24 cellular contexts compared by ENCODE assay signal in genomic region chr18:78816916-78817315, GRCh38.
DNase-seq lines count a peak whose midpoint lies in the region; ATAC-seq and TF ChIP-seq lines count a peak whose summit lies in the region.
"Had no signal": no experiment of that assay in that cellular context is flagged by ENCODE, and none has a peak within 500 bp of the region (broad histone marks: within the 10 kb centered on the region; RNA-seq: fewer than 3 reads in every experiment).

No MANE protein-coding gene starts in this region.

- peaks cover 11% of the 10 kb centered on the region for H3K4me1 Mint-ChIP-seq in type B pancreatic cell (ENCODE audit: unreplicated experiment)
- H3K4me1 Mint-ChIP-seq: B cell; CD14-positive monocyte; CD4-positive, CD25-positive, alpha-beta regulatory T cell; CD8-positive, alpha-beta memory T cell had no signal

- H3K27me3 Mint-ChIP-seq in type B pancreatic cell, result peaks cover 44% of the 10 kb centered on the region

- H3K27me3 ChIP-seq in left ventricle myocardium inferior (ENCODE audit: low read depth), result peaks cover 96% of the 10 kb centered on the region

- TF ChIP-seq CTCF in left ventricle myocardium inferior (IDR thresholded peaks at IDR 0.05; ENCODE audit: borderline replicate concordance) (no peak), type B pancreatic cell (conservative IDR thresholded peaks at IDR 0.05) (no peak)

- no peak for ATAC-seq in sciatic nerve
- ATAC-seq: A549, GM12878 had no signal

- H3K36me3 Mint-ChIP-seq in type B pancreatic cell, result no peaks in the 10 kb centered on the region
- H3K36me3 Mint-ChIP-seq: CD14-positive monocyte; CD4-positive, alpha-beta memory T cell; CD4-positive, CD25-positive, alpha-beta regulatory T cell; CD8-positive, alpha-beta memory T cell had no signal

- H3K4me3 ChIP-seq in left ventricle myocardium inferior, result no peak overlapping the region
- H3K4me3 ChIP-seq: A549, GM12878 had no signal

- no peak overlapping the region for H3K4me3 Mint-ChIP-seq in type B pancreatic cell
- H3K4me3 Mint-ChIP-seq: B cell; CD14-positive monocyte; CD4-positive, CD25-positive, alpha-beta regulatory T cell; CD8-positive, alpha-beta memory T cell had no signal

- no peaks in the 10 kb centered on the region for H3K9me3 ChIP-seq in left ventricle myocardium inferior (replicated peaks)
- H3K9me3 ChIP-seq: A549 had no signal

- intact Hi-C loops in cardiac septum (cut with DNase I) (no loop called here), left ventricle myocardium inferior (cut with micrococcal nuclease) (no loop called here), sciatic nerve (cut with DNase I) (no loop called here)

- no peak overlapping the region for H3K27ac Mint-ChIP-seq in type B pancreatic cell
- H3K27ac Mint-ChIP-seq: B cell; CD14-positive monocyte; CD4-positive, alpha-beta memory T cell; CD4-positive, CD25-positive, alpha-beta regulatory T cell had no signal

- no peaks in the 10 kb centered on the region for H3K36me3 ChIP-seq in left ventricle myocardium inferior

- no peak overlapping the region for H3K27ac ChIP-seq in left ventricle myocardium inferior (replicated peaks)
- H3K27ac ChIP-seq: 22Rv1, A549 had no signal

- DNase-seq in cardiac septum (ENCODE audit: low spot score) (peak; percentile 63), left ventricle myocardium inferior (no peak), sciatic nerve (ENCODE audit: low spot score) (peak; percentile 19), type B pancreatic cell (ENCODE audit: extremely low spot score, unreplicated experiment) (peak; percentile 57), NCI-H1436 (lab: John Stamatoyannopoulos, UW) (no peak), NCI-H748 (lab: John Stamatoyannopoulos, UW; ENCODE audit: unreplicated experiment) (no peak)
- DNase-seq: AML-193; C1 segment of cervical spinal cord; CD4-positive, alpha-beta memory T cell; CD4-positive, CD25-positive, alpha-beta regulatory T cell; CD8-positive, alpha-beta memory T cell; COR-L47; DMS 273 treated with DMSO at 0.1 percent for 48 hours; DMS153; DMS53; DMS79; DND-41; EL; GDM1 had no signal

- H3K9me3 Mint-ChIP-seq in type B pancreatic cell, result no peaks in the 10 kb centered on the region
- H3K9me3 Mint-ChIP-seq: CD8-positive, alpha-beta memory T cell had no signal

- H3K4me1 ChIP-seq in left ventricle myocardium inferior, result no peaks in the 10 kb centered on the region
- H3K4me1 ChIP-seq: A549 had no signal

Comparison
In these comparisons a context has a peak if more than half of its experiments do, and no peak if none do; other contexts are left out.
1. DNase-seq: peak in cardiac septum (single experiment), sciatic nerve (single experiment) and type B pancreatic cell (single experiment); none in left ventricle myocardium inferior (single experiment), NCI-H1436 (single experiment) and NCI-H748 (single experiment).